ENCODE assay signal across 31 cellular contexts in the genomic region with DNA sequence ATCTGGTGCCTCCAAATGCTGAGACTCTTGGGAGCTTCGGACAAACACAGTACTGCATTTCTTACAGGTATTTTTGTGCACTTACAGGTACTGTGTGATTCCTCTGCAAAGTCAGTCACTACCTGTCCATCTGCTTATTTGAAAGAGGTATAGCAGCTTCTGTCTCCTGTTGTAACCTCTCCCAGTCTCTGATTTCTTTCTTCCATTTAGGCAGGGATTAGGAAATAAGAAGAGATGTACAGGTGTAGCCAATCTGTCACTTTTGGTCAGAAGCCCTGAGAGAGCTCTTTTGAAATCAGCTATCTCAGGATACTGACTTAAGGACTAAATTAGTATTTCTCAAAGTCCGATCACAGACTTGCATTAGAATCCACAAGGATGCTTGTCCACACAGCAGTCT.
"Had no signal": no experiment of that assay in that cellular context is flagged by ENCODE, and none has a peak within 500 bp of the region (broad histone marks: within the 10 kb centered on the region; RNA-seq: fewer than 3 reads in every experiment).

No MANE protein-coding gene starts in this region.

- H3K4me2 ChIP-seq: SK-N-SH had no signal

- H3K4me3 Mint-ChIP-seq: activated CD4-positive, alpha-beta T cell treated with anti-CD3 and anti-CD28 coated beads for 36 hours; activated CD4-positive, alpha-beta T cell treated with anti-CD3 and anti-CD28 coated beads, Interleukin-2, amount 10 ng/mL, durations not matched to agents 7 days and 5 days; activated CD8-positive, alpha-beta T cell treated with anti-CD3 and anti-CD28 coated beads, Interleukin-2, amount 10 ng/mL, durations not matched to agents 7 days and 5 days; activated naive CD4-positive, alpha-beta T cell treated with anti-CD3 and anti-CD28 coated beads for 36 hours; activated T-cell treated with anti-CD3 and anti-CD28 coated beads, Interleukin-2, amount 50 U/mL, for 24 hours; activated T-helper 1 cell treated with anti-CD3 and anti-CD28 coated beads, Interleukin-12 subunit alpha, Interleukin-12 subunit beta, Interleukin-2, Interleukin-4 antibody, amounts not matched to agents 30 ng/mL and 10 ng/mL and 1 ng/mL, durations not matched to agents 14 hours and 24 hours and 36 hours; T-helper 1 cell treated with Interleukin-12 subunit alpha and Interleukin-12 subunit beta and Interleukin-4 antibody, amounts not matched to agents 30 μg/mL and 1 μg/mL, for 36 hours; T-helper 2 cell treated with Interferon-gamma antibody and Interleukin-4, amounts not matched to agents 5 μg/mL and 100 μg/mL, for 36 hours; WTC11 had no signal

- H3K36me3 Mint-ChIP-seq: WTC11 had no signal

- H3K36me3 ChIP-seq: adrenal gland, breast epithelium, Peyer's patch had no signal

- H3K27ac ChIP-seq: adrenal gland, body of pancreas, breast epithelium, Peyer's patch, SJSA1 had no signal

- DNase-seq: activated CD4-positive, alpha-beta T cell treated with anti-CD3 and anti-CD28 coated beads for 36 hours; activated CD4-positive, alpha-beta T cell treated with anti-CD3 and anti-CD28 coated beads, Interleukin-2, amount 10 ng/mL, durations not matched to agents 7 days and 5 days; activated CD4-positive, alpha-beta T cell treated with anti-CD3 and anti-CD28 coated beads, Interleukin-2, amount 50 U/mL, for 48 hours; activated CD8-positive, alpha-beta T cell treated with anti-CD3 and anti-CD28 coated beads, Interleukin-2, amount 10 ng/mL, durations not matched to agents 7 days and 5 days; activated gamma-delta T cell treated with Interleukin-2 at 50 U/mL for 16 hours; activated naive CD4-positive, alpha-beta T cell treated with anti-CD3 and anti-CD28 coated beads for 36 hours; activated T-cell treated with anti-CD3 and anti-CD28 coated beads, Interleukin-2, amount 50 U/mL, for 24 hours; adrenal gland; body of pancreas; Karpas-422; NCI-H1105; NCI-H1436; NCI-H1694; NCI-H1930; NCI-H2081 treated with DMSO at 0.1 percent for 48 hours; NCI-H510A; NCI-H69; NK-92 treated with Interleukin-12 subunit alpha and Interleukin-12 subunit beta, amount 100 ng/mL, for 24 hours; PC-3; Peyer's patch; RPMI8226; SHP77 treated with DMSO at 0.1 percent for 48 hours; SK-N-SH had no signal

- ATAC-seq: activated CD4-positive, alpha-beta T cell treated with anti-CD3 and anti-CD28 coated beads for 36 hours; activated CD4-positive, CD25-positive, alpha-beta regulatory T cell treated with anti-CD3 and anti-CD28 coated beads, Interleukin-2, amount 50 U/mL, for 24 hours; activated CD8-positive, alpha-beta T cell treated with anti-CD3 and anti-CD28 coated beads, Interleukin-2, amount 10 ng/mL, durations not matched to agents 7 days and 5 days; activated naive CD4-positive, alpha-beta T cell treated with anti-CD3 and anti-CD28 coated beads, Interleukin-2, amount 50 U/mL, for 72 hours; body of pancreas; PC-3; WTC11 had no signal

- H3K27ac Mint-ChIP-seq: activated CD4-positive, alpha-beta T cell treated with anti-CD3 and anti-CD28 coated beads for 36 hours; activated CD4-positive, alpha-beta T cell treated with anti-CD3 and anti-CD28 coated beads, Interleukin-2, amount 10 ng/mL, durations not matched to agents 7 days and 5 days; activated CD8-positive, alpha-beta T cell treated with anti-CD3 and anti-CD28 coated beads, Interleukin-2, amount 10 ng/mL, durations not matched to agents 7 days and 5 days; activated naive CD4-positive, alpha-beta T cell treated with anti-CD3 and anti-CD28 coated beads for 36 hours; activated naive CD4-positive, alpha-beta T cell treated with anti-CD3 and anti-CD28 coated beads, Interleukin-2, amount 50 U/mL, for 72 hours; activated T-cell treated with anti-CD3 and anti-CD28 coated beads, Interleukin-2, amount 50 U/mL, for 24 hours; activated T-helper 1 cell treated with anti-CD3 and anti-CD28 coated beads, Interleukin-12 subunit alpha, Interleukin-12 subunit beta, Interleukin-2, Interleukin-4 antibody, amounts not matched to agents 30 ng/mL and 10 ng/mL and 1 ng/mL, durations not matched to agents 14 hours and 24 hours and 36 hours; T-helper 1 cell treated with Interleukin-12 subunit alpha and Interleukin-12 subunit beta and Interleukin-4 antibody, amounts not matched to agents 30 μg/mL and 1 μg/mL, for 36 hours; T-helper 2 cell treated with Interferon-gamma antibody and Interleukin-4, amounts not matched to agents 5 μg/mL and 100 μg/mL, for 36 hours; WTC11 had no signal

- H3K27me3 Mint-ChIP-seq: activated CD4-positive, alpha-beta T cell treated with anti-CD3 and anti-CD28 coated beads for 36 hours; activated CD4-positive, alpha-beta T cell treated with anti-CD3 and anti-CD28 coated beads, Interleukin-2, amount 10 ng/mL, durations not matched to agents 7 days and 5 days; activated T-cell treated with anti-CD3 and anti-CD28 coated beads, Interleukin-2, amount 50 U/mL, for 24 hours had no signal

- H3K9me3 ChIP-seq: body of pancreas, breast epithelium, Peyer's patch, SJSA1, SK-N-SH had no signal

- H3K4me3 ChIP-seq: adrenal gland, body of pancreas, breast epithelium, Peyer's patch, SJSA1 had no signal

- H3K27me3 ChIP-seq: adrenal gland, body of pancreas, breast epithelium, Peyer's patch, SJSA1 had no signal

- H3K9me3 Mint-ChIP-seq: activated CD4-positive, alpha-beta T cell treated with anti-CD3 and anti-CD28 coated beads, Interleukin-2, amount 10 ng/mL, durations not matched to agents 7 days and 5 days; activated naive CD4-positive, alpha-beta T cell treated with anti-CD3 and anti-CD28 coated beads for 36 hours; activated T-helper 1 cell treated with anti-CD3 and anti-CD28 coated beads, Interleukin-12 subunit alpha, Interleukin-12 subunit beta, Interleukin-2, Interleukin-4 antibody, amounts not matched to agents 30 ng/mL and 10 ng/mL and 1 ng/mL, durations not matched to agents 14 hours and 24 hours and 36 hours; T-helper 1 cell treated with Interleukin-12 subunit alpha and Interleukin-12 subunit beta and Interleukin-4 antibody, amounts not matched to agents 30 μg/mL and 1 μg/mL, for 36 hours; T-helper 2 cell treated with Interferon-gamma antibody and Interleukin-4, amounts not matched to agents 5 μg/mL and 100 μg/mL, for 36 hours had no signal
